Comparison of ENCODE assay signal across 13 cellular contexts in genomic region chr10:87750001-87750651, GRCh38.
DNase-seq lines count a peak whose midpoint lies in the region; ATAC-seq and TF ChIP-seq lines count a peak whose summit lies in the region.
"Had no signal": no experiment of that assay in that cellular context is flagged by ENCODE, and none has a peak within 500 bp of the region (broad histone marks: within the 10 kb centered on the region; RNA-seq: fewer than 3 reads in every experiment).

No MANE protein-coding gene starts in this region.

- 72% methylated on average over 4 of the region's 4 CpGs for WGBS in smooth muscle cell (ENCODE audit: low lambda C conversion rate)

- in situ Hi-C loops in GM13976 (cut with MboI; ENCODE audit: low sequenced_read_pairs, unreplicated experiment), result no loop called here

- peaks cover 20% of the 10 kb centered on the region for H3F3A ChIP-seq in smooth muscle cell (ENCODE audit: low read depth)

- H3K9me3 ChIP-seq in NT2/D1 (ENCODE audit: insufficient read depth, low read length) (no peaks in the 10 kb centered on the region), smooth muscle cell (replicated peaks; ENCODE audit: low read depth) (no peaks in the 10 kb centered on the region)

- H3K4me1 ChIP-seq in NT2/D1 (ENCODE audit: insufficient read depth, insufficient read length), result no peaks in the 10 kb centered on the region
- H3K4me1 ChIP-seq in smooth muscle cell (ENCODE audit: low read depth), result peaks cover 11% of the 10 kb centered on the region

- peaks cover 21% of the 10 kb centered on the region for H3K4me1 Mint-ChIP-seq in activated naive CD4-positive, alpha-beta T cell treated with anti-CD3 and anti-CD28 coated beads, Interleukin-2, amount 50 U/mL, for 24 hours
- no peaks in the 10 kb centered on the region for H3K4me1 Mint-ChIP-seq in activated naive CD4-positive, alpha-beta T cell treated with anti-CD3 and anti-CD28 coated beads, Interleukin-2, amount 10 ng/mL, durations not matched to agents 7 days and 5 days

- no peaks in the 10 kb centered on the region for H3K79me2 ChIP-seq in smooth muscle cell (ENCODE audit: low read depth)

- H3K9me3 Mint-ChIP-seq in activated naive CD4-positive, alpha-beta T cell treated with anti-CD3 and anti-CD28 coated beads, Interleukin-2, amount 50 U/mL, for 24 hours, result no peaks in the 10 kb centered on the region
- no peaks in the 10 kb centered on the region for H3K9me3 Mint-ChIP-seq in activated naive CD4-positive, alpha-beta T cell treated with anti-CD3 and anti-CD28 coated beads, Interleukin-2, amount 10 ng/mL, durations not matched to agents 7 days and 5 days

- CTCF ChIA-PET in activated naive CD4-positive, alpha-beta T cell treated with anti-CD3 and anti-CD28 coated beads, Interleukin-2, amount 10 ng/mL, durations not matched to agents 7 days and 5 days (lab: Charles Lee), result interaction anchor here (1.2 to 3.2 kb wide), 5 partner anchors 9 to 24 kb away, joined by 3 to 11 read pairs (median 7); no protein-coding TSS in a partner anchor

- no peak for ATAC-seq in HG02885 (IDR thresholded peaks at IDR 0.05; ENCODE audit: poor library complexity, unreplicated experiment)

- H3K4me2 ChIP-seq in smooth muscle cell, result no peak overlapping the region

- DNase-seq in activated naive CD4-positive, alpha-beta T cell treated with anti-CD3 and anti-CD28 coated beads, Interleukin-2, amount 10 ng/mL, durations not matched to agents 7 days and 5 days, result no peak
- DNase-seq in NT2/D1 (ENCODE audit: low read depth, low spot score) (peak; percentile 27), fibroblast of villous mesenchyme (ENCODE audit: low read depth) (peak; percentile 62), smooth muscle cell (lab: John Stamatoyannopoulos, UW; ENCODE audit: unreplicated experiment) (no peak), GM13976 (ENCODE audit: low spot score) (no peak), hepatic stellate cell (ENCODE audit: low spot score) (no peak)
- DNase-seq: activated CD8-positive, alpha-beta memory T cell treated with anti-CD3 and anti-CD28 coated beads, Interleukin-2, amount 50 U/mL, for 4 hours; effector CD4-positive, alpha-beta T cell; NCI-H1436; stimulated activated CD4-positive, alpha-beta T cell treated with anti-CD3 and anti-CD28 coated beads, Interleukin-2, amount 100 ng/mL, for 24 hours had no signal

- H3K4me3 Mint-ChIP-seq in activated naive CD4-positive, alpha-beta T cell treated with anti-CD3 and anti-CD28 coated beads, Interleukin-2, amount 50 U/mL, for 24 hours, result no peak overlapping the region
- no peak overlapping the region for H3K4me3 Mint-ChIP-seq in activated naive CD4-positive, alpha-beta T cell treated with anti-CD3 and anti-CD28 coated beads, Interleukin-2, amount 10 ng/mL, durations not matched to agents 7 days and 5 days

- H3K36me3 ChIP-seq in NT2/D1 (ENCODE audit: insufficient read depth, insufficient read length, low read length) (peaks cover 10% of the 10 kb centered on the region), smooth muscle cell (ENCODE audit: low read depth) (no peaks in the 10 kb centered on the region)

- H3K27me3 ChIP-seq in NT2/D1 (ENCODE audit: insufficient read depth, insufficient read length) (no peaks in the 10 kb centered on the region), smooth muscle cell (ENCODE audit: low read depth) (no peaks in the 10 kb centered on the region)

- H4K20me1 ChIP-seq in smooth muscle cell (ENCODE audit: low read depth), result peaks cover 4% of the 10 kb centered on the region

- H3K9ac ChIP-seq in NT2/D1 (ENCODE audit: insufficient read length, low read depth), result no peak overlapping the region
- no peak overlapping the region for H3K9ac ChIP-seq in smooth muscle cell (ENCODE audit: low read depth)

- peaks cover 4% of the 10 kb centered on the region for H3K36me3 Mint-ChIP-seq in activated naive CD4-positive, alpha-beta T cell treated with anti-CD3 and anti-CD28 coated beads, Interleukin-2, amount 50 U/mL, for 24 hours
- peaks cover 12% of the 10 kb centered on the region for H3K36me3 Mint-ChIP-seq in activated naive CD4-positive, alpha-beta T cell treated with anti-CD3 and anti-CD28 coated beads, Interleukin-2, amount 10 ng/mL, durations not matched to agents 7 days and 5 days

- H3K27me3 Mint-ChIP-seq in activated naive CD4-positive, alpha-beta T cell treated with anti-CD3 and anti-CD28 coated beads, Interleukin-2, amount 50 U/mL, for 24 hours, result no peaks in the 10 kb centered on the region
- no peaks in the 10 kb centered on the region for H3K27me3 Mint-ChIP-seq in activated naive CD4-positive, alpha-beta T cell treated with anti-CD3 and anti-CD28 coated beads, Interleukin-2, amount 10 ng/mL, durations not matched to agents 7 days and 5 days

- peak overlapping the region; percentile 43 for H3K27ac ChIP-seq in smooth muscle cell (ENCODE audit: low read depth)
- H3K27ac ChIP-seq: C4-2B had no signal

- no peak for TF ChIP-seq CTCF in fibroblast of villous mesenchyme (IDR thresholded peaks at IDR 0.05; ENCODE audit: insufficient read depth, low read depth, low read length)
- TF ChIP-seq CTCF in smooth muscle cell (IDR thresholded peaks at IDR 0.05; ENCODE audit: borderline replicate concordance, insufficient read depth, poor library complexity, severe bottlenecking), result no peak
- no peak for TF ChIP-seq CTCF in GM13976 (IDR thresholded peaks at IDR 0.05; ENCODE audit: borderline replicate concordance, control extremely low read depth, extremely low read depth, insufficient read depth, missing control alignments)

- H3K4me3 ChIP-seq in NT2/D1 (ENCODE audit: insufficient read length, low read depth), result no peak overlapping the region
- H3K4me3 ChIP-seq in fibroblast of villous mesenchyme (ENCODE audit: low read depth, low read length), result no peak overlapping the region
- H3K4me3 ChIP-seq in smooth muscle cell, result no peak overlapping the region

- H3K27ac Mint-ChIP-seq in activated naive CD4-positive, alpha-beta T cell treated with anti-CD3 and anti-CD28 coated beads, Interleukin-2, amount 50 U/mL, for 24 hours, result peak overlapping the region; percentile 2
- H3K27ac Mint-ChIP-seq in activated naive CD4-positive, alpha-beta T cell treated with anti-CD3 and anti-CD28 coated beads, Interleukin-2, amount 10 ng/mL, durations not matched to agents 7 days and 5 days, result no peak overlapping the region

- H2AFZ ChIP-seq in smooth muscle cell (ENCODE audit: low read depth), result no peak overlapping the region

Comparison
In these comparisons a context has a peak if more than half of its experiments do, and no peak if none do; other contexts are left out.
1. DNase-seq: peak in NT2/D1 (single experiment) and fibroblast of villous mesenchyme (single experiment); none in activated naive CD4-positive, alpha-beta T cell treated with anti-CD3 and anti-CD28 coated beads, Interleukin-2, amount 10 ng/mL, durations not matched to agents 7 days and 5 days (single experiment), smooth muscle cell (single experiment), GM13976 (single experiment) and hepatic stellate cell (single experiment).